1 cellular context compared by ENCODE assay signal in the genomic region with DNA sequence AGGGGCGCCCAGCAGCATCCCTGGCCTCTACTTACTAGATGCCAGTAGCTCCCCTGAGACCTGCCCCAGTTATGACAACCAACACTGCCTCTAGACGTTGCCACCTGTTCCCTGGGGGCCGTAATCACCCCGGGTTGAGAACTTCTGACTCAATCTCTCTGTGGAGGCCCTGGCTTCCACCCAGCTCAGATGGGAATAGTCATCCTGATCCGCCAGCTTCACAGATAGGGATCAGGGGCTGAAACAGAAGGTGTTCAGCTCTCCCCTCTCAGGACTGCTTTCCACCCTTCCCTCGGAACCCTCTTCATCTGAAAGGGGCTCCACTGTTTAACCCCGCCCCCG.
TF ChIP-seq lines count a peak whose summit lies in the region.

No MANE protein-coding gene starts in this region.

TF ChIP-seq in K562, 482 proteins besides CTCF, POLR2A, EP300 and RAD21:
- TF ChIP-seq SRSF1 (IDR thresholded peaks at IDR 0.05; ENCODE audit: low read depth, low read length) = no peak
- no peak for TF ChIP-seq ARID2 (IDR thresholded peaks at IDR 0.05)
- TF ChIP-seq ARID1B (IDR thresholded peaks at IDR 0.05) = 0 out of 2 replicates have a peak, but pooled peaks have one; percentile 7
- TF ChIP-seq ZNF551 (CRISPR knock-in tag; IDR thresholded peaks at IDR 0.05) = no peak
- TF ChIP-seq, protein P1, sequence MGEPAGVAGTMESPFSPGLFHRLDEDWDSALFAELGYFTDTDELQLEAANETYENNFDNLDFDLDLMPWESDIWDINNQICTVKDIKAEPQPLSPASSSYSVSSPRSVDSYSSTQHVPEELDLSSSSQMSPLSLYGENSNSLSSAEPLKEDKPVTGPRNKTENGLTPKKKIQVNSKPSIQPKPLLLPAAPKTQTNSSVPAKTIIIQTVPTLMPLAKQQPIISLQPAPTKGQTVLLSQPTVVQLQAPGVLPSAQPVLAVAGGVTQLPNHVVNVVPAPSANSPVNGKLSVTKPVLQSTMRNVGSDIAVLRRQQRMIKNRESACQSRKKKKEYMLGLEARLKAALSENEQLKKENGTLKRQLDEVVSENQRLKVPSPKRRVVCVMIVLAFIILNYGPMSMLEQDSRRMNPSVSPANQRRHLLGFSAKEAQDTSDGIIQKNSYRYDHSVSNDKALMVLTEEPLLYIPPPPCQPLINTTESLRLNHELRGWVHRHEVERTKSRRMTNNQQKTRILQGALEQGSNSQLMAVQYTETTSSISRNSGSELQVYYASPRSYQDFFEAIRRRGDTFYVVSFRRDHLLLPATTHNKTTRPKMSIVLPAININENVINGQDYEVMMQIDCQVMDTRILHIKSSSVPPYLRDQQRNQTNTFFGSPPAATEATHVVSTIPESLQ (CRISPR knock-in tag; IDR thresholded peaks at IDR 0.05) = no peak
- no peak for TF ChIP-seq ZNF785 (CRISPR knock-in tag; IDR thresholded peaks at IDR 0.05)
- TF ChIP-seq ZNF324 (CRISPR knock-in tag; IDR thresholded peaks at IDR 0.05) = no peak
- TF ChIP-seq ZEB2 (IDR thresholded peaks at IDR 0.05) = no peak
- TF ChIP-seq RCOR1 (IDR thresholded peaks at IDR 0.05; ENCODE audit: borderline replicate concordance in 1 of 2, low read depth in 2 of 2, low read length in 2 of 2) = 0 out of 4 replicates have a peak, but pooled peaks of 1 of the 2 experiments have one; percentile 6
- TF ChIP-seq, protein P2, sequence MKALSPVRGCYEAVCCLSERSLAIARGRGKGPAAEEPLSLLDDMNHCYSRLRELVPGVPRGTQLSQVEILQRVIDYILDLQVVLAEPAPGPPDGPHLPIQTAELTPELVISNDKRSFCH (CRISPR knock-in tag; IDR thresholded peaks at IDR 0.05) = no peak
- TF ChIP-seq, protein P2 (tag; IDR thresholded peaks at IDR 0.05) = no peak
